Comparison of ENCODE assay signal across 13 cellular contexts in the genomic region with DNA sequence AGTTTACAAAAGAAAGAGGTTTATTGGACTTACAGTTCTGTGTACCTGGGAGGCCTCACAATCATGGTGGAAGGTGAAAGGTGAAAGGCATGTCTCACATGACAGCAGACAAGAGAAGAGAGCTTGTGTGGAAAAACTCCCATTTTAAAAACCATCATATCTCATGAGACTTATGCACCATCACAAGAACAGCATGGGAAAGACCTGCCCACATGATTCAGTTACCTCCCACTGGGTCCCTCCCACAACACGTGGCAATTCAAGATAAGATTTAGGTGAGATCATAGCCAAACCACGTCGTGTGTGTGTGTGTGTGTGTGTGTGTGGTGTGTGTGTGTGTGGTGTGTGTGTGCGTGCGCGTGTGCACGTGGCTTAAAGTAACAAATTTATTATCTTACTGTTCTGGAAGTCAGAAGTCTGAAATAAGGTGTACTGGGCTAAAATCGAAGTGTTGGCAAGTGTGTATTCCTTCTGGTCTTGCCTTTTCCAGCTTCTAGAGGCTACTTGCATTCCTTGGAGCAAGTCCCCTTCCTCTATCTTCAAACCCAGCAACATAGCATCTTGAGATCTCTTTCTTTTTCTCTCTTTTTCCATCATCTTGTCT. TPM values are rescaled to one million over a fixed set of nuclear protein-coding genes. Genes with fewer than 3 reads are reported as not detected.
DNase-seq lines count a peak whose midpoint lies in the region; FAIRE-seq and TF ChIP-seq lines count a peak whose summit lies in the region.
"Had no signal": no experiment of that assay in that cellular context is flagged by ENCODE, and none has a peak within 500 bp of the region (broad histone marks: within the 10 kb centered on the region; RNA-seq: fewer than 3 reads in every experiment).

No MANE protein-coding gene starts in this region.

- H3K36me3 ChIP-seq in suprapubic skin = peaks cover 4% of the 10 kb centered on the region

- in situ Hi-C loops in astrocyte of the spinal cord (cut with HindIII; ENCODE audit: low sequenced_read_pairs) = no loop called here

- H3K4me3 Mint-ChIP-seq in nephron progenitor cell = no peak overlapping the region
- H3K4me3 Mint-ChIP-seq: CD14-positive monocyte had no signal

- H3K4me1 Mint-ChIP-seq in nephron progenitor cell = no peaks in the 10 kb centered on the region
- H3K4me1 Mint-ChIP-seq: CD14-positive monocyte had no signal

- peaks cover 69% of the 10 kb centered on the region for H3K36me3 Mint-ChIP-seq in nephron progenitor cell (ENCODE audit: low read depth)

- H3K9me3 ChIP-seq in suprapubic skin = no peaks in the 10 kb centered on the region
- H3K9me3 ChIP-seq: left ventricle myocardium inferior, spleen had no signal

- FAIRE-seq in GM18507 (lab: Jason Lieb, UNC) = peak; percentile 47

- no peaks in the 10 kb centered on the region for H3K27me3 Mint-ChIP-seq in nephron progenitor cell (ENCODE audit: low read depth, poor library complexity)

- H3K27me3 ChIP-seq in suprapubic skin = no peaks in the 10 kb centered on the region
- H3K27me3 ChIP-seq: spleen had no signal

- peak overlapping the region; percentile 93 for H3K27ac Mint-ChIP-seq in nephron progenitor cell

- H3K27ac ChIP-seq in suprapubic skin = no peak overlapping the region
- H3K27ac ChIP-seq: left ventricle myocardium inferior, spleen had no signal

- TF ChIP-seq CTCF in astrocyte of the spinal cord (IDR thresholded peaks at IDR 0.05; ENCODE audit: low read depth, low read length) = no peak
- TF ChIP-seq CTCF in nephron progenitor cell (IDR thresholded peaks at IDR 0.05) = no peak
- no peak for TF ChIP-seq CTCF in suprapubic skin (IDR thresholded peaks at IDR 0.05)

- H3K9me3 Mint-ChIP-seq in nephron progenitor cell = peaks cover 30% of the 10 kb centered on the region

- H3K4me3 ChIP-seq in astrocyte of the spinal cord (ENCODE audit: low read depth, low read length) (no peak overlapping the region), suprapubic skin (no peak overlapping the region)
- H3K4me3 ChIP-seq: left ventricle myocardium inferior, spleen had no signal

- no peak for TF ChIP-seq POLR2A in suprapubic skin (IDR thresholded peaks at IDR 0.05)

- DNase-seq in GM18507 (ENCODE audit: extremely low spot score, insufficient read length, low read depth) (no peak), HUDEP-2 (lab: John Stamatoyannopoulos, UW; ENCODE audit: unreplicated experiment in 76 of 76) (peak in 68 of 76 experiments; percentile 18 to 83 (median 54)), astrocyte of the spinal cord (ENCODE audit: low read depth, low spot score) (peak; percentile 9), nephron progenitor cell (no peak), suprapubic skin (ENCODE audit: low spot score in 2 of 2) (no peak), CD1c-positive myeloid dendritic cell (ENCODE audit: extremely low spot score) (no peak), foreskin melanocyte (no peak)
- DNase-seq: DMS79 treated with DMSO at 0.1 percent for 48 hours, left ventricle myocardium inferior, NCI-H2029 treated with DMSO at 0.1 percent for 48 hours, NCI-H526 treated with DMSO at 0.1 percent for 48 hours, spleen had no signal

- no peaks in the 10 kb centered on the region for H3K4me1 ChIP-seq in suprapubic skin

- WGBS in suprapubic skin = 73% methylated on average over 8 of the region's 8 CpGs

- no peak for TF ChIP-seq EP300 in suprapubic skin (IDR thresholded peaks at IDR 0.05)

RNA-seq across cellular contexts. Expression of a gene that starts 48.1 kb away (rescaled TPM):
- total RNA-seq in suprapubic skin = 10 to 100 TPM; 16.5 to 47.3 (median 34.4) TPM

RNA-seq across cellular contexts. Expression of a gene that starts 48.5 kb away (rescaled TPM):
- total RNA-seq in suprapubic skin = 10 to 100 TPM; 38.2 to 90.3 (median 54.8) TPM

Comparison
In these comparisons a context has a peak if more than half of its experiments do, and no peak if none do; other contexts are left out.
1. DNase-seq: peak in HUDEP-2 (68 of 76) and astrocyte of the spinal cord (single experiment); none in GM18507 (single experiment), nephron progenitor cell (single experiment), suprapubic skin (0 of 2), CD1c-positive myeloid dendritic cell (single experiment) and foreskin melanocyte (single experiment).